In genomic region chr1:18398791-18399551, GRCh38 we compare ENCODE assay signal across 1 cellular context.
TF ChIP-seq lines count a peak whose summit lies in the region.

No MANE protein-coding gene starts in this region.

TF ChIP-seq in H1, 55 proteins besides CTCF, POLR2A, EP300 and RAD21:
- TF ChIP-seq CHD2 (IDR thresholded peaks at IDR 0.05; ENCODE audit: low read length) = no peak
- no peak for TF ChIP-seq RBBP5 (IDR thresholded peaks at IDR 0.05; ENCODE audit: borderline replicate concordance, low read depth, low read length)
- no peak for TF ChIP-seq SP2 (IDR thresholded peaks at IDR 0.05; ENCODE audit: low read length)
- no peak for TF ChIP-seq E2F6 (IDR thresholded peaks at IDR 0.05)
- peak; percentile 24; the same call in 1 of the 2 replicates for TF ChIP-seq BACH1 (IDR thresholded peaks at IDR 0.05; ENCODE audit: low read length)
- TF ChIP-seq GTF2F1 (IDR thresholded peaks at IDR 0.05; ENCODE audit: borderline replicate concordance, low read depth, low read length) = no peak
- TF ChIP-seq MAX (IDR thresholded peaks at IDR 0.05) = 0 out of 2 replicates have a peak, but pooled peaks have one; percentile 36
- TF ChIP-seq MAFK (IDR thresholded peaks at IDR 0.05; ENCODE audit: low read depth, low read length) = peak; percentile 39; the same call in 1 of the 2 replicates
- TF ChIP-seq EZH2 (IDR thresholded peaks at IDR 0.05; ENCODE audit: low read depth, low read length, severe bottlenecking) = no peak
- TF ChIP-seq CHD7 (IDR thresholded peaks at IDR 0.05; ENCODE audit: insufficient replicate concordance, low read length) = no peak
TF ChIP-seq in H1: peak in this region for 3.
